ENCODE assay signal across 1 cellular context in genomic region chr3:58471025-58471887, GRCh38.
TF ChIP-seq lines count a peak whose summit lies in the region.

No MANE protein-coding gene starts in this region.

TF ChIP-seq in HepG2, 621 proteins besides CTCF, POLR2A, EP300 and RAD21 (continued from another document and continues in another):
- TF ChIP-seq FOXO4 (CRISPR knock-in tag; conservative IDR thresholded peaks at IDR 0.05) (no peak), SKI (IDR thresholded peaks at IDR 0.05; ENCODE audit: partially characterized antibody) (peak; percentile 14), RXRA (CRISPR knock-in tag; IDR thresholded peaks at IDR 0.05) (peak; percentile 86; the same call in 1 of the 2 replicates), ZNF318 (CRISPR knock-in tag; IDR thresholded peaks at IDR 0.05) (no peak), GPBP1L1 (CRISPR knock-in tag; IDR thresholded peaks at IDR 0.05) (no peak), RBM39 (IDR thresholded peaks at IDR 0.05; ENCODE audit: low read depth, low read length, poor library complexity, severe bottlenecking) (no peak), ATF4 (CRISPR knock-in tag; IDR thresholded peaks at IDR 0.05) (peak in 1 of 2 experiments; percentile 86; a peak in 2 of 4 replicates), AHDC1 (CRISPR knock-in tag; IDR thresholded peaks at IDR 0.05; ENCODE audit: borderline replicate concordance) (peak; percentile 89; the same call in 1 of the 2 replicates), GMEB2 (CRISPR knock-in tag; IDR thresholded peaks at IDR 0.05; ENCODE audit: low read depth) (no peak), GRHL1 (CRISPR knock-in tag; conservative IDR thresholded peaks at IDR 0.05) (no peak), ARID2 (CRISPR knock-in tag; IDR thresholded peaks at IDR 0.05; ENCODE audit: borderline replicate concordance) (no peak), RELA (CRISPR knock-in tag; IDR thresholded peaks at IDR 0.05) (no peak), NR2F2 (IDR thresholded peaks at IDR 0.05; ENCODE audit: borderline replicate concordance, low read depth) (peak; percentile 78), POLR2AphosphoS2 (IDR thresholded peaks at IDR 0.05; ENCODE audit: low read depth, low read length) (no peak), ZNF280D (CRISPR knock-in tag; IDR thresholded peaks at IDR 0.05) (peak; percentile 78; the same call in 1 of the 2 replicates), YY1 (IDR thresholded peaks at IDR 0.05; ENCODE audit: insufficient read depth, insufficient replicate concordance, low read depth, low read length) (no peak), NFIC (IDR thresholded peaks at IDR 0.05; ENCODE audit: low read length) (peak; percentile 93), HDAC2 (CRISPR knock-in tag; IDR thresholded peaks at IDR 0.05) (peak; percentile 97), CENPBD1 (CRISPR knock-in tag; IDR thresholded peaks at IDR 0.05; ENCODE audit: borderline replicate concordance, low read depth) (no peak)
